ENCODE assay signal across 23 cellular contexts in the genomic region with DNA sequence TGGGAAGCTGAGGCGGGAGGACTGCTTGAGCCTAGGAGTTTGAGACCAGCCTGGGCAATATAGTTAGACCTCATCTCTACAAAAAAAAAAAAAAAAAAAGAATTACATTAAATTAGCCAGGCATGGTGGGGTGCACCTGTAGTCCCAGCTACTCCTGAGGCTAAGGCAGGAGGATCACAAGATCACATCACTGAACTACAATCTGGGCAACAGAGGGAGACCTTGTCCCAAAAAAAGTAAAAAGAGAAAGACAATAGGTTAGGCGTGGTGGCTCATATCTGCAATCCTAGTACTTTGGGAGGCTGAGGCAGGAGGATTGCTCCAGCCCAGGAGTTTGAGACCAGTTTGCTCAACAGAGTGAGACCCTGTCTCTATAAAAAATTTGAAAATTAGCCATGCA.
DNase-seq lines count a peak whose midpoint lies in the region; ATAC-seq and TF ChIP-seq lines count a peak whose summit lies in the region.
"Had no signal": no experiment of that assay in that cellular context is flagged by ENCODE, and none has a peak within 500 bp of the region (broad histone marks: within the 10 kb centered on the region; RNA-seq: fewer than 3 reads in every experiment).

No MANE protein-coding gene starts in this region.

- ATAC-seq in DND-41 (ENCODE audit: insufficient read depth, low read depth) = no peak
- ATAC-seq in HG03520 (IDR thresholded peaks at IDR 0.05; ENCODE audit: unreplicated experiment) = no peak
- ATAC-seq in GM19328 (IDR thresholded peaks at IDR 0.05; ENCODE audit: unreplicated experiment) = no peak
- ATAC-seq in HG03565 (IDR thresholded peaks at IDR 0.05; ENCODE audit: unreplicated experiment) = no peak
- ATAC-seq: left lobe of liver had no signal

- H3K4me1 ChIP-seq in DND-41 (ENCODE audit: insufficient read depth, low read length) (no peaks in the 10 kb centered on the region), OCI-LY3 (ENCODE audit: low read length) (peaks cover 3% of the 10 kb centered on the region)

- H3K79me2 ChIP-seq in DND-41 (ENCODE audit: insufficient read depth, low read length) = no peaks in the 10 kb centered on the region
- H3K79me2 ChIP-seq in OCI-LY3 (ENCODE audit: low read length) = no peaks in the 10 kb centered on the region

- peak; percentile 3 for DNase-seq in DMS53 (lab: John Stamatoyannopoulos, UW)
- DNase-seq in DMS53 treated with DMSO at 0.1 percent for 48 hours (lab: John Stamatoyannopoulos, UW; ENCODE audit: unreplicated experiment) = no peak
- DNase-seq in DND-41 = no peak
- peak; percentile 33 for DNase-seq in fibroblast of pulmonary artery (ENCODE audit: low read depth)
- DNase-seq: activated CD4-positive, alpha-beta T cell treated with anti-CD3 and anti-CD28 coated beads, Interleukin-2, amount 10 ng/mL, durations not matched to agents 24 days and 14 days; activated CD8-positive, alpha-beta memory T cell treated with anti-CD3 and anti-CD28 coated beads, Interleukin-2, amount 50 U/mL, for 48 hours; activated effector memory CD4-positive, alpha-beta T cell treated with anti-CD3 and anti-CD28 coated beads, Interleukin-2, amount 50 U/mL, for 16 hours; amygdala; effector CD4-positive, alpha-beta T cell; H9; NCI-H187; NK-92 treated with Interleukin-12 subunit alpha and Interleukin-12 subunit beta, amount 100 ng/mL, for 24 hours; RPMI8226; stimulated activated CD8-positive, alpha-beta memory T cell treated with anti-CD3 and anti-CD28 coated beads, Interleukin-4, amount 100 ng/mL, for 48 hours had no signal

- H3K9ac ChIP-seq in DND-41 (ENCODE audit: low read depth, low read length) = no peak overlapping the region
- no peak overlapping the region for H3K9ac ChIP-seq in OCI-LY3 (ENCODE audit: low read length)
- H3K9ac ChIP-seq: BLaER1 had no signal

- H2AFZ ChIP-seq in DND-41 (ENCODE audit: low read depth, low read length) = no peak overlapping the region
- H2AFZ ChIP-seq in OCI-LY3 (ENCODE audit: low read depth, low read length) = no peak overlapping the region

- H4K20me1 ChIP-seq in DND-41 (ENCODE audit: insufficient read depth, low read length) (no peaks in the 10 kb centered on the region), OCI-LY3 (ENCODE audit: insufficient read depth, low read length) (no peaks in the 10 kb centered on the region)
- H4K20me1 ChIP-seq: BLaER1 had no signal

- TF ChIP-seq CTCF in DND-41 (IDR thresholded peaks at IDR 0.05; ENCODE audit: borderline replicate concordance, extremely low read depth, low read length, poor library complexity, severe bottlenecking) = peak; percentile 38
- peak; percentile 12; the same call in 1 of the 2 replicates for TF ChIP-seq CTCF in OCI-LY3 (IDR thresholded peaks at IDR 0.05; ENCODE audit: low read depth, low read length)
- peak; percentile 13 for TF ChIP-seq CTCF in fibroblast of pulmonary artery (IDR thresholded peaks at IDR 0.05; ENCODE audit: low read length, missing control alignments)

- no peak overlapping the region for H3K27ac ChIP-seq in DND-41 (ENCODE audit: low read length)
- H3K27ac ChIP-seq in OCI-LY3 (ENCODE audit: low read length) = no peak overlapping the region
- H3K27ac ChIP-seq: 22Rv1, BLaER1, esophagus muscularis mucosa, neutrophil had no signal

- peaks cover 3% of the 10 kb centered on the region; the same call in 1 of the 2 replicates for H3K36me3 ChIP-seq in DND-41 (ENCODE audit: insufficient read depth, low read length)
- H3K36me3 ChIP-seq in OCI-LY3 (replicated peaks; ENCODE audit: low read depth, low read length) = no peaks in the 10 kb centered on the region
- H3K36me3 ChIP-seq: esophagus muscularis mucosa, neutrophil had no signal

- H3K9me3 ChIP-seq in DND-41 (ENCODE audit: insufficient read depth, low read length, severe bottlenecking) (no peaks in the 10 kb centered on the region), OCI-LY3 (ENCODE audit: insufficient read depth, low read length) (no peaks in the 10 kb centered on the region)
- H3K9me3 ChIP-seq: BLaER1, esophagus muscularis mucosa, neutrophil had no signal

- H3K4me2 ChIP-seq in DND-41 (ENCODE audit: insufficient read depth, low read length) (no peak overlapping the region), OCI-LY3 (ENCODE audit: low read length) (no peak overlapping the region)
- H3K4me2 ChIP-seq: BLaER1 had no signal

- no peaks in the 10 kb centered on the region for H3K27me3 ChIP-seq in DND-41 (ENCODE audit: insufficient read depth, low read length, poor library complexity)
- H3K27me3 ChIP-seq in OCI-LY3 (ENCODE audit: low read depth, low read length) = peaks cover 9% of the 10 kb centered on the region
- H3K27me3 ChIP-seq: BLaER1, neutrophil had no signal

- H3K4me3 ChIP-seq in DND-41 (ENCODE audit: low read depth in 1 of 2, low read length in 2 of 2) (no peak overlapping the region), OCI-LY3 (ENCODE audit: low read length) (no peak overlapping the region), fibroblast of pulmonary artery (replicated peaks; ENCODE audit: low read depth, low read length) (no peak overlapping the region)
- H3K4me3 ChIP-seq: BLaER1, esophagus muscularis mucosa had no signal

Comparison
In these comparisons a context has a peak if more than half of its experiments do, and no peak if none do; other contexts are left out.
1. DNase-seq: peak in DMS53 (single experiment) and fibroblast of pulmonary artery (single experiment); none in DMS53 treated with DMSO at 0.1 percent for 48 hours (single experiment) and DND-41 (single experiment).
2. Peak in every context shown above with its lines, with median percentiles within 50 percentile points of each other: CTCF ChIP-seq.